In the genomic region with DNA sequence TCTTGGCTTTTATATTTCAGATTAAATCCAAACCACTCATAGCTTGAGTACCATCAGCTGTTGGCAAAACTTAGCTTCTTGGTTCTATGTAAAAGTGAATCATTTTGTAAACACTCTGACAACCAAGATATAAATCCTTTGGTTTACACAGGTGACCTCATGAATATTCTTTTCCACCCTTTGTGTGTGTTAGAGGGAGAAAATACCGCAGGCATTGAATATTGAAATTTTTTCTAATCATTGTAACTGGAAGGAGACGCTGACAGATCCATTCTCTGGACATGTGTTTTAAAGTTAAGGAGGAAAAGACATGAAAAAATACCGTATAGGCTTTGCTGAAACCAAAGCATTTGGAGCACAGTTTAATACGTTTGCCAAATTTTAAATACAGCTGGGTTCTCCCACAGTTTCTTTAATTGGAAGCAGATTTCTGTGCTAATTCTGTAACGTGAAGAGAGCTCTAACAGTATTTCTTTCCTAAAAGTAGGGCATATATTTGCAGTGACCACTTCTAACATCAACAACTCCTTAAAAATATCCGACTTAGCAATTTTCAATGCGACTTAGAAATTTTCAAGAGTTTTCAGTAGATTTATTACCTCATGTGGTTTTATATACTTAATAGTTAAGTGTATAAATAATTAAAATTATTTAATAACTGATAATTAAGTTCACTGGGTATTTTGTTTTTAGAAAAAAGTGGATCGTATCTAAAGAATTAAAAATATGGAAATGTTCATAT, we compare ENCODE assay signal across 12 cellular contexts.
A peak's percentile ranks its signal among the peaks of the same experiment; 100 is the strongest.
DNase-seq lines count a peak whose midpoint lies in the region; ATAC-seq and TF ChIP-seq lines count a peak whose summit lies in the region.
"Had no signal": no experiment of that assay in that cellular context is flagged by ENCODE, and none has a peak within 500 bp of the region (broad histone marks: within the 10 kb centered on the region; RNA-seq: fewer than 3 reads in every experiment).

No MANE protein-coding gene starts in this region.

- H3K9ac ChIP-seq in stomach smooth muscle (ENCODE audit: low read length in 2 of 2) = peak overlapping the region in 1 of 2 donors; percentile 39

- H3K9me3 Mint-ChIP-seq in brain = peaks cover 11 to 40% (median 21%) of the 10 kb centered on the region in 5 experiments
- H3K9me3 Mint-ChIP-seq: type B pancreatic cell had no signal

- peaks cover 44% of the 10 kb centered on the region for H3K36me3 Mint-ChIP-seq in brain
- H3K36me3 Mint-ChIP-seq: type B pancreatic cell had no signal

- peak overlapping the region in 4 of 5 experiments; percentile 21 to 77 (median 54) for H3K4me3 Mint-ChIP-seq in brain
- H3K4me3 Mint-ChIP-seq: activated naive CD8-positive, alpha-beta T cell treated with anti-CD3 and anti-CD28 coated beads, Interleukin-2, amount 50 U/mL, for 24 hours; type B pancreatic cell had no signal

- no peak overlapping the region for H3K27ac ChIP-seq in stomach smooth muscle (ENCODE audit: low read length)

- intact Hi-C loops in left ventricle myocardium superior (cut with micrococcal nuclease) = no loop called here

- no peaks in the 10 kb centered on the region for H3K36me3 ChIP-seq in stomach smooth muscle (ENCODE audit: control insufficient read depth in 2 of 2, insufficient read depth in 2 of 2, low read length in 2 of 2)

- no peaks in the 10 kb centered on the region for H3K4me1 ChIP-seq in stomach smooth muscle (ENCODE audit: control insufficient read depth, insufficient read depth, low read length)

- H3K4me3 ChIP-seq in stomach smooth muscle (ENCODE audit: low read length in 2 of 2) = peak overlapping the region; percentile 26 to 40

- H3K27ac Mint-ChIP-seq in brain = peak overlapping the region; percentile 42 to 92 (median 72)
- H3K27ac Mint-ChIP-seq: activated naive CD8-positive, alpha-beta T cell treated with anti-CD3 and anti-CD28 coated beads, Interleukin-2, amount 50 U/mL, for 24 hours; type B pancreatic cell had no signal

- no peak for TF ChIP-seq CTCF in brain (conservative IDR thresholded peaks at IDR 0.05)

- ATAC-seq in left ventricle myocardium superior = peak; percentile 24
- no peak for ATAC-seq in HG02973 (IDR thresholded peaks at IDR 0.05; ENCODE audit: unreplicated experiment)
- ATAC-seq in HG03039 (IDR thresholded peaks at IDR 0.05; ENCODE audit: unreplicated experiment) = no peak
- ATAC-seq: activated naive CD8-positive, alpha-beta T cell treated with anti-CD3 and anti-CD28 coated beads, Interleukin-2, amount 50 U/mL, for 24 hours had no signal

- no peaks in the 10 kb centered on the region for H3K27me3 ChIP-seq in stomach smooth muscle (ENCODE audit: control insufficient read depth in 1 of 2, insufficient read depth in 2 of 2, low read length in 2 of 2)

- H3K27me3 Mint-ChIP-seq in brain = peaks cover 4% of the 10 kb centered on the region
- H3K27me3 Mint-ChIP-seq: activated naive CD8-positive, alpha-beta T cell treated with anti-CD3 and anti-CD28 coated beads, Interleukin-2, amount 50 U/mL, for 24 hours; type B pancreatic cell had no signal

- no peaks in the 10 kb centered on the region for H3K9me3 ChIP-seq in stomach smooth muscle (ENCODE audit: control insufficient read depth in 2 of 2, low read length in 2 of 2)

- H3K4me1 Mint-ChIP-seq in brain = peaks cover 24% of the 10 kb centered on the region
- H3K4me1 Mint-ChIP-seq: activated naive CD8-positive, alpha-beta T cell treated with anti-CD3 and anti-CD28 coated beads, Interleukin-2, amount 50 U/mL, for 24 hours had no signal

- DNase-seq in GM04503 (ENCODE audit: low read depth) (peak; percentile 60), left ventricle myocardium superior (no peak), SKM-1 treated with dmso at 0.1 percent for 144 hours (lab: John Stamatoyannopoulos, UW; ENCODE audit: unreplicated experiment) (no peak), activated gamma-delta T cell (lab: John Stamatoyannopoulos, UW) (no peak)
- DNase-seq: activated CD4-positive, alpha-beta T cell treated with anti-CD3 and anti-CD28 coated beads for 1 hour; activated naive CD8-positive, alpha-beta T cell treated with anti-CD3 and anti-CD28 coated beads, Interleukin-2, amount 50 U/mL, for 24 hours; NCI-H1092 treated with DMSO at 0.1 percent for 48 hours had no signal
